In genomic region chr15:29687939-29688884, GRCh38 we compare ENCODE assay signal across 1 cellular context.
A peak's percentile ranks its signal among the peaks of the same experiment; 100 is the strongest.
TF ChIP-seq lines count a peak whose summit lies in the region.

No MANE protein-coding gene starts in this region.

TF ChIP-seq in SK-N-SH, 30 proteins besides CTCF, POLR2A, EP300 and RAD21 (continued from another document):
- TF ChIP-seq REST (IDR thresholded peaks at IDR 0.05; ENCODE audit: low read depth, low read length), result no peak
- no peak for TF ChIP-seq POLR2AphosphoS5 (IDR thresholded peaks at IDR 0.05; ENCODE audit: low read depth, low read length)
- 0 out of 2 replicates have a peak, but pooled peaks have one; percentile 7 for TF ChIP-seq RCOR1 (IDR thresholded peaks at IDR 0.05; ENCODE audit: low read length)
- TF ChIP-seq GATA2 (CRISPR knock-in tag; IDR thresholded peaks at IDR 0.05), result peak; percentile 51; the same call in 1 of the 2 replicates
- TF ChIP-seq GABPA (IDR thresholded peaks at IDR 0.05; ENCODE audit: low read depth), result no peak
- no peak for TF ChIP-seq RXRA (IDR thresholded peaks at IDR 0.05; ENCODE audit: borderline replicate concordance, low read depth)
